In the genomic region with DNA sequence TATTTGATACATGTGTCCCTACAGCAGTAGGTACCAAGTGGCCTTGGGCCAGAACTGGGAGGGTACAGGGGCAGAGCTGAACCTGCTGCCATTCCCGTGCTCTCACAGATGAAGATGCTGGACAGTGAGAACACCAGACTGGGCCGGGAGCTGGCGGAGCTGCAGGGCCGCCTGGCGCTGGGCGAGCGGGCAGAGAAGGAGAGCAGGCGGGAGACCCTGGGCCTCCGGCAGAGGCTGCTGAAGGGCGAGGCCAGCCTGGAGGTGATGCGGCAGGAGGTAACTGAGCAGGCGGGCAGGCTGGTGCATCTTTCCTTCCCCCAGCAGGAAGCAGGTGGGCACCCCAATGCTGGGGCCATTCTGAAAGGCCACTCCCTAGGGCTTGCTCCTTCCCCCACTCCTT, we compare ENCODE assay signal across 20 cellular contexts. TPM values are rescaled to one million over a fixed set of nuclear protein-coding genes. Genes with fewer than 3 reads are reported as not detected.
"Had no signal": no experiment of that assay in that cellular context is flagged by ENCODE, and none has a peak within 500 bp of the region (broad histone marks: within the 10 kb centered on the region; RNA-seq: fewer than 3 reads in every experiment).

No MANE protein-coding gene starts in this region.

- H3K27ac Mint-ChIP-seq: nephron; neural progenitor cell; stimulated activated effector memory CD8-positive, alpha-beta T cell treated with anti-CD3 and anti-CD28 coated beads, Interleukin-12 subunit alpha, Interleukin-12 subunit beta, amount 100 ng/mL, for 72 hours; stimulated activated naive B cell treated with anti-CD40 and anti-IgM and Interleukin-4, amounts not matched to agents 10 μg/mL and 1 μg/mL and 100 μg/mL, for 72 hours; stimulated activated naive CD8-positive, alpha-beta T cell treated with anti-CD3 and anti-CD28 coated beads, Interleukin-15, Interleukin-2, amounts not matched to agents 100 ng/mL and 50 ng/mL, for 24 hours had no signal

- H3K4me3 Mint-ChIP-seq: neural progenitor cell; stimulated activated effector memory CD8-positive, alpha-beta T cell treated with anti-CD3 and anti-CD28 coated beads, Interleukin-12 subunit alpha, Interleukin-12 subunit beta, amount 100 ng/mL, for 72 hours; stimulated activated naive B cell treated with anti-CD40 and anti-IgM and Interleukin-4, amounts not matched to agents 10 μg/mL and 1 μg/mL and 100 μg/mL, for 72 hours; stimulated activated naive CD8-positive, alpha-beta T cell treated with anti-CD3 and anti-CD28 coated beads, Interleukin-15, Interleukin-2, amounts not matched to agents 100 ng/mL and 50 ng/mL, for 24 hours had no signal

- DNase-seq: naive thymus-derived CD4-positive, alpha-beta T cell; occipital lobe; pancreas; right lobe of liver; sigmoid colon; small intestine; stimulated activated CD4-positive, alpha-beta T cell treated with anti-CD3 and anti-CD28 coated beads, Interleukin-15, amount 100 ng/mL, for 24 hours; stimulated activated CD4-positive, alpha-beta T cell treated with anti-CD3 and anti-CD28 coated beads, Interleukin-2, amount 100 ng/mL, for 24 hours; stimulated activated CD4-positive, alpha-beta T cell treated with anti-CD3 and anti-CD28 coated beads, Interleukin-2, amount 100 ng/mL, for 48 hours; stimulated activated CD4-positive, alpha-beta T cell treated with anti-CD3 and anti-CD28 coated beads, Interleukin-4, amount 100 ng/mL, for 24 hours; stimulated activated naive B cell treated with anti-CD40 and anti-IgM and Interleukin-4, amounts not matched to agents 10 μg/mL and 1 μg/mL and 100 μg/mL, for 72 hours; stimulated activated naive CD4-positive, alpha-beta T cell treated with Interleukin-2 at 50 U/mL for 16 hours; stomach; thyroid gland; trophoblast cell had no signal

- H3K36me3 Mint-ChIP-seq: naive thymus-derived CD4-positive, alpha-beta T cell had no signal

- H3K9me3 Mint-ChIP-seq: naive thymus-derived CD4-positive, alpha-beta T cell; nephron; neural progenitor cell; stimulated activated effector memory CD8-positive, alpha-beta T cell treated with anti-CD3 and anti-CD28 coated beads, Interleukin-12 subunit alpha, Interleukin-12 subunit beta, amount 100 ng/mL, for 72 hours; stimulated activated naive B cell treated with anti-CD40 and anti-IgM and Interleukin-4, amounts not matched to agents 10 μg/mL and 1 μg/mL and 100 μg/mL, for 72 hours; stimulated activated naive CD8-positive, alpha-beta T cell treated with anti-CD3 and anti-CD28 coated beads, Interleukin-15, Interleukin-2, amounts not matched to agents 100 ng/mL and 50 ng/mL, for 24 hours had no signal

- ATAC-seq: naive thymus-derived CD4-positive, alpha-beta T cell; pancreas; right cardiac atrium; right lobe of liver; stimulated activated effector memory CD8-positive, alpha-beta T cell treated with anti-CD3 and anti-CD28 coated beads, Interleukin-12 subunit alpha, Interleukin-12 subunit beta, amount 100 ng/mL, for 72 hours; stimulated activated naive B cell treated with anti-CD40 and anti-IgM and Interleukin-4, amounts not matched to agents 10 μg/mL and 1 μg/mL and 100 μg/mL, for 72 hours had no signal

- H3K27me3 Mint-ChIP-seq: naive thymus-derived CD4-positive, alpha-beta T cell; stimulated activated naive B cell treated with anti-CD40 and anti-IgM and Interleukin-4, amounts not matched to agents 10 μg/mL and 1 μg/mL and 100 μg/mL, for 72 hours; stimulated activated naive CD8-positive, alpha-beta T cell treated with anti-CD3 and anti-CD28 coated beads, Interleukin-15, Interleukin-2, amounts not matched to agents 100 ng/mL and 50 ng/mL, for 24 hours had no signal

RNA-seq across cellular contexts. Expression of gene MFAP2, which starts 21.9 kb away (rescaled TPM):
- total RNA-seq: naive thymus-derived CD4-positive, alpha-beta T cell had no signal
